ENCODE assay signal across 9 cellular contexts in genomic region chrX:68693481-68694410, GRCh38. TPM values are rescaled to one million over a fixed set of nuclear protein-coding genes. Genes with fewer than 3 reads are reported as not detected.
DNase-seq lines count a peak whose midpoint lies in the region; ATAC-seq and TF ChIP-seq lines count a peak whose summit lies in the region.
"Had no signal": no experiment of that assay in that cellular context is flagged by ENCODE, and none has a peak within 500 bp of the region (broad histone marks: within the 10 kb centered on the region; RNA-seq: fewer than 3 reads in every experiment).

No MANE protein-coding gene starts in this region.

- H3K27me3 ChIP-seq in MM.1S (replicated peaks; ENCODE audit: insufficient read depth, low read length): no peaks in the 10 kb centered on the region
- peaks cover 6% of the 10 kb centered on the region for H3K27me3 ChIP-seq in adipocyte (replicated peaks; ENCODE audit: control insufficient read depth, insufficient read depth, low read length)
- H3K27me3 ChIP-seq in neutrophil: no peaks in the 10 kb centered on the region

- H2AFZ ChIP-seq in MM.1S (ENCODE audit: low read length): peak overlapping the region; percentile 61

- no peaks in the 10 kb centered on the region for H3K9me3 ChIP-seq in MM.1S (replicated peaks; ENCODE audit: insufficient read depth, low read length)
- no peaks in the 10 kb centered on the region for H3K9me3 ChIP-seq in adipocyte (ENCODE audit: control insufficient read depth, low read length)
- no peaks in the 10 kb centered on the region for H3K9me3 ChIP-seq in neutrophil

- peak overlapping the region; percentile 44 for H3K4me3 Mint-ChIP-seq in activated T-cell treated with anti-CD3 and anti-CD28 coated beads, Interleukin-2, amount 50 U/mL, for 24 hours

- TF ChIP-seq CTCF in MM.1S (IDR thresholded peaks at IDR 0.05; ENCODE audit: low read length): no peak
- TF ChIP-seq CTCF in neutrophil (IDR thresholded peaks at IDR 0.05): no peak

- H3K4me3 ChIP-seq in MM.1S (ENCODE audit: low read length) (peak overlapping the region; percentile 65), adipocyte (ENCODE audit: low read length) (peak overlapping the region; percentile 75), neutrophil (ENCODE audit: low read depth in 1 of 2, low read length in 1 of 2) (peak overlapping the region; percentile 65 to 66)

- H3K9me3 Mint-ChIP-seq in activated T-cell treated with anti-CD3 and anti-CD28 coated beads, Interleukin-2, amount 50 U/mL, for 24 hours: no peaks in the 10 kb centered on the region
- H3K9me3 Mint-ChIP-seq: activated naive CD4-positive, alpha-beta T cell treated with anti-CD3 and anti-CD28 coated beads, Interleukin-2, amount 50 U/mL, for 72 hours had no signal

- intact Hi-C loops in cardiac septum (cut with DNase I): no loop called here

- H3K4me2 ChIP-seq in MM.1S (ENCODE audit: low read depth, low read length): peak overlapping the region; percentile 65

- no peak for DNase-seq in activated T-cell treated with anti-CD3 and anti-CD28 coated beads, Interleukin-2, amount 50 U/mL, for 24 hours
- DNase-seq in activated T-cell treated with anti-CD3 and anti-CD28 coated beads for 4 hours: no peak
- DNase-seq in MM.1S: peak; percentile 69
- peak; percentile 75 for DNase-seq in adipocyte (ENCODE audit: low read depth)
- DNase-seq in cardiac septum (ENCODE audit: low spot score): peak; percentile 86
- no peak for DNase-seq in DMS153 treated with DMSO at 0.1 percent for 48 hours (lab: John Stamatoyannopoulos, UW; ENCODE audit: unreplicated experiment)

- H3K27ac ChIP-seq in MM.1S (ENCODE audit: low read length) (peak overlapping the region; percentile 56; the same call in 1 of the 2 replicates), neutrophil (peak overlapping the region; percentile 79)

- H3K4me1 Mint-ChIP-seq in activated T-cell treated with anti-CD3 and anti-CD28 coated beads, Interleukin-2, amount 50 U/mL, for 24 hours (ENCODE audit: low read depth): peaks cover 6% of the 10 kb centered on the region

- peaks cover 36% of the 10 kb centered on the region for H3K79me2 ChIP-seq in MM.1S (ENCODE audit: low read length)

- H3K9ac ChIP-seq in MM.1S (ENCODE audit: low read length): peak overlapping the region; percentile 59; the same call in 1 of the 2 replicates
- H3K9ac ChIP-seq in adipocyte (ENCODE audit: low read length): peak overlapping the region; percentile 59

- H3K27ac Mint-ChIP-seq in activated T-cell treated with anti-CD3 and anti-CD28 coated beads, Interleukin-2, amount 50 U/mL, for 24 hours: no peak overlapping the region

- no peak for ATAC-seq in HG02852 (IDR thresholded peaks at IDR 0.05; ENCODE audit: unreplicated experiment)

- 0 out of 2 replicates have a peak, but pooled peaks cover 5% of the 10 kb centered on the region for H3K4me1 ChIP-seq in MM.1S (ENCODE audit: low read length)
- peaks cover 5% of the 10 kb centered on the region for H3K4me1 ChIP-seq in adipocyte (ENCODE audit: control insufficient read depth, insufficient read depth, low read length)
- H3K4me1 ChIP-seq in neutrophil (ENCODE audit: control insufficient read depth in 1 of 2, insufficient read depth in 1 of 2, low read depth in 1 of 2, low read length in 1 of 2): peaks cover 43 to 45% of the 10 kb centered on the region in 2 experiments

- H3K36me3 Mint-ChIP-seq in activated T-cell treated with anti-CD3 and anti-CD28 coated beads, Interleukin-2, amount 50 U/mL, for 24 hours (ENCODE audit: low read depth): no peaks in the 10 kb centered on the region
- H3K36me3 Mint-ChIP-seq: activated naive CD4-positive, alpha-beta T cell treated with anti-CD3 and anti-CD28 coated beads, Interleukin-2, amount 50 U/mL, for 72 hours had no signal

- peaks cover 17% of the 10 kb centered on the region; the same call in 1 of the 2 replicates for H3F3A ChIP-seq in MM.1S (ENCODE audit: insufficient read depth, low read length)

- no peaks in the 10 kb centered on the region for H4K20me1 ChIP-seq in MM.1S (ENCODE audit: insufficient read depth, low read length)

- H3K36me3 ChIP-seq in MM.1S (replicated peaks; ENCODE audit: insufficient read depth, low read length) (no peaks in the 10 kb centered on the region), adipocyte (ENCODE audit: control insufficient read depth, insufficient read depth, low read length, severe bottlenecking) (no peaks in the 10 kb centered on the region), neutrophil (no peaks in the 10 kb centered on the region)

- H3K27me3 Mint-ChIP-seq in activated T-cell treated with anti-CD3 and anti-CD28 coated beads, Interleukin-2, amount 50 U/mL, for 24 hours: peaks cover 62% of the 10 kb centered on the region

- no peaks in the 10 kb centered on the region for H3K9me2 ChIP-seq in MM.1S (replicated peaks; ENCODE audit: insufficient read depth, low read length)

RNA-seq across cellular contexts. Expression of gene STARD8, which starts 46.3 kb away (rescaled TPM):
- 6.5 TPM for total RNA-seq in cardiac septum

Comparison
In these comparisons a context has a peak if more than half of its experiments do, and no peak if none do; other contexts are left out.
1. DNase-seq: peak in MM.1S (single experiment), adipocyte (single experiment) and cardiac septum (single experiment); none in activated T-cell treated with anti-CD3 and anti-CD28 coated beads, Interleukin-2, amount 50 U/mL, for 24 hours (single experiment), activated T-cell treated with anti-CD3 and anti-CD28 coated beads for 4 hours (single experiment) and DMS153 treated with DMSO at 0.1 percent for 48 hours (single experiment).
2. Peak in every context shown above with its lines, with median percentiles within 50 percentile points of each other: H3K4me3 ChIP-seq.